ENCODE assay signal across 8 cellular contexts in genomic region chr14:50001999-50002925, GRCh38.
DNase-seq lines count a peak whose midpoint lies in the region; ATAC-seq and TF ChIP-seq lines count a peak whose summit lies in the region.

No MANE protein-coding gene starts in this region.

- no peaks in the 10 kb centered on the region for H3K27me3 ChIP-seq in Karpas-422 (ENCODE audit: low read length)

- no peaks in the 10 kb centered on the region for H3K9me2 ChIP-seq in Karpas-422 (replicated peaks; ENCODE audit: insufficient read depth, low read length)

- no peaks in the 10 kb centered on the region for H3K79me2 ChIP-seq in Karpas-422 (ENCODE audit: low read length)

- no peaks in the 10 kb centered on the region for H3K9me3 ChIP-seq in Karpas-422 (ENCODE audit: low read length)

- no peaks in the 10 kb centered on the region for H4K20me1 ChIP-seq in Karpas-422 (ENCODE audit: insufficient read depth, low read depth, low read length)

- H3K27ac ChIP-seq in Karpas-422 (ENCODE audit: low read length) = peak overlapping the region; percentile 51

- H3K36me3 ChIP-seq in Karpas-422 (ENCODE audit: insufficient read depth, low read length) = no peaks in the 10 kb centered on the region

- ATAC-seq in GM18907 (IDR thresholded peaks at IDR 0.05; ENCODE audit: unreplicated experiment) = peak; percentile 35
- ATAC-seq in GM19455 (IDR thresholded peaks at IDR 0.05; ENCODE audit: unreplicated experiment) = no peak

- H2AFZ ChIP-seq in Karpas-422 (ENCODE audit: low read length) = peak overlapping the region; percentile 80

- TF ChIP-seq CTCF in fibroblast of villous mesenchyme (IDR thresholded peaks at IDR 0.05; ENCODE audit: insufficient read depth, low read depth, low read length) = no peak

- H3K4me3 ChIP-seq in Karpas-422 (ENCODE audit: low read length) (peak overlapping the region; percentile 69), fibroblast of villous mesenchyme (ENCODE audit: low read depth, low read length) (peak overlapping the region; percentile 59)

- H3K9ac ChIP-seq in Karpas-422 (ENCODE audit: low read length) = peak overlapping the region; percentile 66

- peak; percentile 64 for DNase-seq in Karpas-422
- DNase-seq in activated CD8-positive, alpha-beta memory T cell treated with anti-CD3 and anti-CD28 coated beads, Interleukin-2, amount 50 U/mL, for 24 hours (ENCODE audit: extremely low read depth) = peak; percentile 23
- no peak for DNase-seq in fibroblast of villous mesenchyme (ENCODE audit: low read depth)
- peak; percentile 56 to 61 for DNase-seq in stimulated activated CD4-positive, alpha-beta T cell treated with anti-CD3 and anti-CD28 coated beads, Interleukin-15, amount 100 ng/mL, for 48 hours (ENCODE audit: low read depth in 2 of 2)
- no peak for DNase-seq in NCI-H2227 (lab: John Stamatoyannopoulos, UW; ENCODE audit: unreplicated experiment)
- DNase-seq in pons (ENCODE audit: low spot score) = no peak

- peak overlapping the region; percentile 84 for H3K4me2 ChIP-seq in Karpas-422 (ENCODE audit: low read depth, low read length, poor library complexity, severe bottlenecking)

- peaks cover 54% of the 10 kb centered on the region for H3K4me1 ChIP-seq in Karpas-422 (ENCODE audit: low read length)

Comparison
In these comparisons a context has a peak if more than half of its experiments do, and no peak if none do; other contexts are left out.
1. DNase-seq: peak in Karpas-422 (single experiment), activated CD8-positive, alpha-beta memory T cell treated with anti-CD3 and anti-CD28 coated beads, Interleukin-2, amount 50 U/mL, for 24 hours (single experiment) and stimulated activated CD4-positive, alpha-beta T cell treated with anti-CD3 and anti-CD28 coated beads, Interleukin-15, amount 100 ng/mL, for 48 hours (2 of 2); none in fibroblast of villous mesenchyme (single experiment), NCI-H2227 (single experiment) and pons (single experiment).